11 cellular contexts compared by ENCODE assay signal in the genomic region with DNA sequence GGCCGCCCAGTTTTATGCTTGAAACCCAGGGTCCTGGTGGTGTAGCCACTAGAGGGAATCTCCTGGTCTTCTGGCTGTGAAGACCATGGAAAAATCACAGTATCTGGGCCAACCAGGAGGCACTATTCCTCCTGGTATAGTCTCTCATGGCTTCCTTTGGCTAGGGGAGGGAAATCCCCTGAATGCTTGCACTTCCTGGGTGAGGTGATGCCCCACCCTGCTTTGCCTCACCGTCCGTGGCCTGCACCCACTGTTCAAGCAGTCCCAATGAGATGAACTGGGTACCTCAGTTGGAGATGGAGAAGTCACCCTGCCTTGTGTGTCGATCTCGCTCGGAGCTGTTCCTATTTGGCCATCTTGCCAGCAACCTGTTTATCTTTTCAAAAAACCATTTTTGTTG. TPM values are rescaled to one million over a fixed set of nuclear protein-coding genes. Genes with fewer than 3 reads are reported as not detected.
DNase-seq lines count a peak whose midpoint lies in the region; ATAC-seq and TF ChIP-seq lines count a peak whose summit lies in the region.
"Had no signal": no experiment of that assay in that cellular context is flagged by ENCODE, and none has a peak within 500 bp of the region (broad histone marks: within the 10 kb centered on the region; RNA-seq: fewer than 3 reads in every experiment).

No MANE protein-coding gene starts in this region.

- H3K27ac Mint-ChIP-seq in naive B cell (peak overlapping the region in 5 of 6 donors; percentile 21 to 86 (median 69)), neural progenitor cell (no peak overlapping the region)

- H3K9me3 Mint-ChIP-seq in naive B cell = peaks cover 1 to 7% (median 4%) of the 10 kb centered on the region in 7 donors
- H3K9me3 Mint-ChIP-seq in neural progenitor cell = peaks cover 33% of the 10 kb centered on the region

- no peak for TF ChIP-seq POLR2A in suprapubic skin (IDR thresholded peaks at IDR 0.05)

- peak; percentile 50 for ATAC-seq in GM18508 (IDR thresholded peaks at IDR 0.05; ENCODE audit: insufficient read depth, unreplicated experiment)
- peak; percentile 52 for ATAC-seq in HG02759 (IDR thresholded peaks at IDR 0.05; ENCODE audit: unreplicated experiment)
- peak; percentile 88 to 99 for ATAC-seq in naive B cell (ENCODE audit: low read depth in 2 of 2)

- H3K27ac ChIP-seq in neural progenitor cell (no peak overlapping the region), suprapubic skin (no peak overlapping the region)
- H3K27ac ChIP-seq: SJSA1 had no signal

- H3K4me3 ChIP-seq in neural progenitor cell (no peak overlapping the region), suprapubic skin (no peak overlapping the region)
- H3K4me3 ChIP-seq: SJSA1 had no signal

- H3K4me1 ChIP-seq in neural progenitor cell (no peaks in the 10 kb centered on the region), suprapubic skin (no peaks in the 10 kb centered on the region)
- H3K4me1 ChIP-seq: SJSA1 had no signal

- no peaks in the 10 kb centered on the region for H3K36me3 ChIP-seq in neural progenitor cell
- H3K36me3 ChIP-seq in suprapubic skin = no peaks in the 10 kb centered on the region
- H3K36me3 ChIP-seq: SJSA1 had no signal

- peaks cover 17 to 47% (median 24%) of the 10 kb centered on the region in 3 donors for H3K4me1 Mint-ChIP-seq in naive B cell
- no peaks in the 10 kb centered on the region for H3K4me1 Mint-ChIP-seq in neural progenitor cell

- H3K27me3 ChIP-seq in neural progenitor cell (no peaks in the 10 kb centered on the region), suprapubic skin (no peaks in the 10 kb centered on the region)

- H3K9me3 ChIP-seq in neural progenitor cell (ENCODE audit: low read depth) (no peaks in the 10 kb centered on the region), suprapubic skin (no peaks in the 10 kb centered on the region)
- H3K9me3 ChIP-seq: SJSA1 had no signal

- peak overlapping the region in 6 of 8 donors; percentile 27 to 86 (median 44) for H3K4me3 Mint-ChIP-seq in naive B cell
- no peak overlapping the region for H3K4me3 Mint-ChIP-seq in neural progenitor cell

- no peak overlapping the region for H3K9ac ChIP-seq in neural progenitor cell

- TF ChIP-seq CTCF in neural progenitor cell (IDR thresholded peaks at IDR 0.05) (no peak), suprapubic skin (IDR thresholded peaks at IDR 0.05) (no peak)

- no peak for TF ChIP-seq EP300 in suprapubic skin (IDR thresholded peaks at IDR 0.05)

- H3K27me3 Mint-ChIP-seq in naive B cell (no peaks in the 10 kb centered on the region), neural progenitor cell (ENCODE audit: insufficient read depth, low read depth) (peaks cover 4% of the 10 kb centered on the region)

- DNase-seq in activated T-cell treated with anti-CD3 and anti-CD28 coated beads for 48 hours (ENCODE audit: low read depth) (peak; percentile 18), naive B cell (peak; percentile 20), neural progenitor cell (ENCODE audit: low spot score) (no peak), DMS79 treated with DMSO at 0.1 percent for 48 hours (lab: John Stamatoyannopoulos, UW) (no peak), suprapubic skin (ENCODE audit: low spot score in 2 of 2) (no peak), NCI-H146 treated with DMSO at 0.1 percent for 48 hours (lab: John Stamatoyannopoulos, UW; ENCODE audit: unreplicated experiment) (no peak)
- DNase-seq: NCI-H1092 treated with DMSO at 0.1 percent for 48 hours, NCI-H524 treated with DMSO at 0.1 percent for 48 hours had no signal

- H2AFZ ChIP-seq in neural progenitor cell (replicated peaks) = no peak overlapping the region

- WGBS in suprapubic skin = 95% methylated on average over 5 of the region's 6 CpGs

- H3K4me2 ChIP-seq in neural progenitor cell = no peak overlapping the region

- H3K79me2 ChIP-seq in neural progenitor cell (ENCODE audit: low read depth) = no peaks in the 10 kb centered on the region

- H3K36me3 Mint-ChIP-seq in naive B cell (peaks cover 0 to 20% of the 10 kb centered on the region in 2 donors), neural progenitor cell (no peaks in the 10 kb centered on the region)

- no peaks in the 10 kb centered on the region for H3F3A ChIP-seq in neural progenitor cell (ENCODE audit: low read depth)

- H4K20me1 ChIP-seq in neural progenitor cell (ENCODE audit: low read depth) = no peaks in the 10 kb centered on the region

RNA-seq across cellular contexts. Expression of gene ZNF337, which starts 10.1 kb away (rescaled TPM):
- 1 to 10 TPM in 5 of 6 donors, under 1 TPM in 1; 0.77 to 10.0 (median 7.8) TPM for polyA plus RNA-seq in naive B cell (ENCODE audit: low read depth in 6 of 6)
- total RNA-seq in neural progenitor cell (ENCODE audit: low replicate concordance) = 18.3 and 22.4 TPM in 2 replicates
- 10 to 100 TPM in 2 of 4 donors, 1 to 10 TPM in 2; 7.5 to 17.1 (median 11.1) TPM for total RNA-seq in suprapubic skin

Comparison
In these comparisons a context has a peak if more than half of its experiments do, and no peak if none do; other contexts are left out.
1. DNase-seq: peak in activated T-cell treated with anti-CD3 and anti-CD28 coated beads for 48 hours (single experiment) and naive B cell (single experiment); none in neural progenitor cell (single experiment), DMS79 treated with DMSO at 0.1 percent for 48 hours (single experiment), suprapubic skin (0 of 2) and NCI-H146 treated with DMSO at 0.1 percent for 48 hours (single experiment).
2. Peak in every context shown above with its lines, with median percentiles within 50 percentile points of each other: ATAC-seq.